In the genomic region with DNA sequence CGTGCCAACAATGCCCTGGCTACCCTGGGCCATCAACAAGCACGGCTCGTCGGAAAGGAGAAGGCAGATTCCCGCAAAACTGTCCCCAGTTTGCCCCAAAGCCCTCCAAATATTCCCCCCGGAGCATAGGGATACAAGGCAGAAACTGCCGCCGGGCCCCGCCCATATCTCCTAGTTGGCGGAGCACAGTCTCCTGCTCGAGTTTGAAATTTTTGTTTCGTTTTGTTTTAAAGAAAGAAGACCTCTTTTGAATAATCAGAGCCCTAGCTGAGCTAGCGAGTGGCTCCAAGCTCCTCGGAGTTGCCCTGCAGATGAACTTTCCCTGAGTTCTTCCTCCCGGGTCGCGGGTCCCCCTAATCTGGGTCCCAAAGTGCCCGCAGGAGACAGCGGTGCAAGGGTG, we compare ENCODE assay signal across 10 cellular contexts.
DNase-seq lines count a peak whose midpoint lies in the region; ATAC-seq, FAIRE-seq and TF ChIP-seq lines count a peak whose summit lies in the region.
"Had no signal": no experiment of that assay in that cellular context is flagged by ENCODE, and none has a peak within 500 bp of the region (broad histone marks: within the 10 kb centered on the region; RNA-seq: fewer than 3 reads in every experiment).

No MANE protein-coding gene starts in this region.

- TF ChIP-seq EP300 in ovary (IDR thresholded peaks at IDR 0.05), result no peak

- no peak overlapping the region for H3K27ac Mint-ChIP-seq in CD8-positive, alpha-beta T cell

- no peak for FAIRE-seq in H54 (lab: Jason Lieb, UNC)

- intact Hi-C loops in CD8-positive, alpha-beta T cell (cut with DNase I, micrococcal nuclease), result no loop called here
- intact Hi-C loops in ovary (cut with DNase I), result no loop called here

- H3K4me1 Mint-ChIP-seq in CD8-positive, alpha-beta T cell (ENCODE audit: low read depth), result peaks cover 9% of the 10 kb centered on the region

- POLR2A ChIA-PET in CD8-positive, alpha-beta T cell (lab: Charles Lee), result no interaction called here

- no peaks in the 10 kb centered on the region for H3K36me3 ChIP-seq in CD8-positive, alpha-beta T cell (ENCODE audit: insufficient read depth, low read length)
- H3K36me3 ChIP-seq in SJSA1 (no peaks in the 10 kb centered on the region), ovary (no peaks in the 10 kb centered on the region)

- no peaks in the 10 kb centered on the region for H3K36me3 Mint-ChIP-seq in CD8-positive, alpha-beta T cell

- no peak for DNase-seq in CD8-positive, alpha-beta T cell
- DNase-seq in SJSA1 (ENCODE audit: low read depth in 1 of 2, low spot score in 2 of 2) (peak in 1 of 2 experiments; percentile 0), fibroblast of pulmonary artery (ENCODE audit: low read depth) (no peak), ovary (no peak), H54 (ENCODE audit: insufficient read length, low spot score) (no peak), A172 (ENCODE audit: low spot score) (no peak)
- DNase-seq in activated CD8-positive, alpha-beta memory T cell treated with anti-CD3 and anti-CD28 coated beads for 24 hours, result no peak
- DNase-seq: activated CD4-positive, CD25-positive, alpha-beta regulatory T cell; KBM-7 had no signal

- CTCF ChIA-PET in CD8-positive, alpha-beta T cell (lab: Charles Lee), result no interaction called here

- WGBS in ovary, 3 donors, result 23 to 28% (median 26%) methylated on average over 19 of the region's 19 CpGs

- ATAC-seq in CD8-positive, alpha-beta T cell, result no peak
- no peak for ATAC-seq in GM21390 (IDR thresholded peaks at IDR 0.05; ENCODE audit: unreplicated experiment)

- no peak for TF ChIP-seq CTCF in CD8-positive, alpha-beta T cell (IDR thresholded peaks at IDR 0.05)
- TF ChIP-seq CTCF in fibroblast of pulmonary artery (IDR thresholded peaks at IDR 0.05; ENCODE audit: low read length, missing control alignments) (no peak), ovary (IDR thresholded peaks at IDR 0.05) (no peak)

- TF ChIP-seq POLR2A in ovary (IDR thresholded peaks at IDR 0.05) (no peak), H54 (IDR thresholded peaks at IDR 0.05; ENCODE audit: low read depth, low read length) (no peak)

- peaks cover 4% of the 10 kb centered on the region for H3K9me3 Mint-ChIP-seq in CD8-positive, alpha-beta T cell

- H3K4me3 ChIP-seq in CD8-positive, alpha-beta T cell (ENCODE audit: low read depth, low read length), result peak overlapping the region; percentile 50
- H3K4me3 ChIP-seq in SJSA1 (peak overlapping the region; percentile 30), fibroblast of pulmonary artery (replicated peaks; ENCODE audit: low read depth, low read length) (peak overlapping the region; percentile 53), ovary (peak overlapping the region; percentile 36)

- no peak overlapping the region for H3K27ac ChIP-seq in CD8-positive, alpha-beta T cell (ENCODE audit: low read depth, low read length)
- H3K27ac ChIP-seq in SJSA1 (no peak overlapping the region), ovary (no peak overlapping the region)

- no peaks in the 10 kb centered on the region for H3K9me3 ChIP-seq in CD8-positive, alpha-beta T cell (ENCODE audit: low read length)
- no peaks in the 10 kb centered on the region for H3K9me3 ChIP-seq in SJSA1 (replicated peaks)
- H3K9me3 ChIP-seq in ovary, result no peaks in the 10 kb centered on the region

- peaks cover 18% of the 10 kb centered on the region for H3K4me1 ChIP-seq in CD8-positive, alpha-beta T cell (ENCODE audit: insufficient read depth, low read length)
- H3K4me1 ChIP-seq in SJSA1 (replicated peaks) (no peaks in the 10 kb centered on the region), ovary (ENCODE audit: insufficient read depth) (no peaks in the 10 kb centered on the region)

- peaks cover 37% of the 10 kb centered on the region for H3K27me3 ChIP-seq in CD8-positive, alpha-beta T cell (ENCODE audit: insufficient read depth, low read length)
- H3K27me3 ChIP-seq in SJSA1 (replicated peaks) (no peaks in the 10 kb centered on the region), ovary (no peaks in the 10 kb centered on the region)

- peaks cover 58% of the 10 kb centered on the region for H3K27me3 Mint-ChIP-seq in CD8-positive, alpha-beta T cell (ENCODE audit: low read depth)

- H3K4me3 Mint-ChIP-seq in CD8-positive, alpha-beta T cell, result peak overlapping the region; percentile 75
